ENCODE assay signal across 22 cellular contexts in the genomic region with DNA sequence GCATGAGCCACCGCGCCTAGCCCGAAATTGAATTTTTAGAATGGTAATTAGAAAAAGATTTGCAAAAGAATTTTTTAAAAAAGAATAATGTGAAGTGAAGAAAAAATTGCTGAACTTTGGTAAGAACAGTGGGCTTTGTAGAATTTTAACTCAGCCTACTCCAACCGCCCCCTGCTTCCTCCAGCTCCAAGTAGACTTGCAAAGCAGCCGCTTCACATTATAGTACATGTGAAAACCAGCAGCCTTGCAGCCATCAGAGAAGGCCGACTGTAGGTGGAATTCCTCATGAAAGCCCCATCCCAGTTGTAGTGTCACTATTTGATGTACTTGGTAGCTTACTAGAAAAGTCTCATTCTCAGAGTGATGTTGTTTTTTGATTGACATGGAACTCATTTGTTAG.
DNase-seq lines count a peak whose midpoint lies in the region; ATAC-seq and TF ChIP-seq lines count a peak whose summit lies in the region.
"Had no signal": no experiment of that assay in that cellular context is flagged by ENCODE, and none has a peak within 500 bp of the region (broad histone marks: within the 10 kb centered on the region; RNA-seq: fewer than 3 reads in every experiment).

No MANE protein-coding gene starts in this region.

- peaks cover 5% of the 10 kb centered on the region for H3K9me3 Mint-ChIP-seq in mesothelial cell of epicardium

- ATAC-seq in GM18517 (IDR thresholded peaks at IDR 0.05; ENCODE audit: unreplicated experiment) = no peak
- ATAC-seq: GM12878 had no signal

- peak in 40 of 42 donors; percentile 16 to 91 (median 54) for DNase-seq in head of caudate nucleus
- DNase-seq in putamen (ENCODE audit: low spot score) = peak; percentile 75
- no peak for DNase-seq in NCI-H345 treated with DMSO at 0.1 percent for 48 hours (lab: John Stamatoyannopoulos, UW; ENCODE audit: unreplicated experiment)
- DNase-seq in mesothelial cell of epicardium (ENCODE audit: low spot score in 2 of 2, unreplicated experiment in 2 of 2) = no peak
- DNase-seq: 8988T; ACHN; BE2C; C1 segment of cervical spinal cord; CD4-positive, alpha-beta memory T cell; CD4-positive, CD25-positive, alpha-beta regulatory T cell; CD8-positive, alpha-beta memory T cell; COR-L47; DMS 273 treated with DMSO at 0.1 percent for 48 hours; DMS153; DMS53; DMS79; DND-41; EL; GDM1 had no signal

- no peak overlapping the region for H3K27ac Mint-ChIP-seq in mesothelial cell of epicardium
- H3K27ac Mint-ChIP-seq: CD14-positive monocyte; CD4-positive, alpha-beta memory T cell; CD4-positive, CD25-positive, alpha-beta regulatory T cell; CD8-positive, alpha-beta memory T cell had no signal

- no peak overlapping the region for H3K4me3 Mint-ChIP-seq in mesothelial cell of epicardium
- H3K4me3 Mint-ChIP-seq: CD14-positive monocyte; CD4-positive, alpha-beta memory T cell; CD4-positive, CD25-positive, alpha-beta regulatory T cell; CD8-positive, alpha-beta memory T cell had no signal

- no peaks in the 10 kb centered on the region for H3K36me3 Mint-ChIP-seq in mesothelial cell of epicardium
- H3K36me3 Mint-ChIP-seq: CD14-positive monocyte; CD4-positive, alpha-beta memory T cell; CD4-positive, CD25-positive, alpha-beta regulatory T cell; CD8-positive, alpha-beta memory T cell had no signal

- no peaks in the 10 kb centered on the region for H3K4me1 Mint-ChIP-seq in mesothelial cell of epicardium
- H3K4me1 Mint-ChIP-seq: CD14-positive monocyte; CD4-positive, alpha-beta memory T cell; CD4-positive, CD25-positive, alpha-beta regulatory T cell; CD8-positive, alpha-beta memory T cell had no signal

- intact Hi-C loops in head of caudate nucleus (cut with DNase I) = no loop called here

- H3K27me3 Mint-ChIP-seq in mesothelial cell of epicardium (ENCODE audit: low read depth) = no peaks in the 10 kb centered on the region
- H3K27me3 Mint-ChIP-seq: CD4-positive, alpha-beta memory T cell; CD4-positive, CD25-positive, alpha-beta regulatory T cell; CD8-positive, alpha-beta memory T cell had no signal

- TF ChIP-seq CTCF in mesothelial cell of epicardium (IDR thresholded peaks at IDR 0.05; ENCODE audit: unreplicated experiment) = no peak

Comparison
In these comparisons a context has a peak if more than half of its experiments do, and no peak if none do; other contexts are left out.
1. DNase-seq: peak in head of caudate nucleus (40 of 42) and putamen (single experiment); none in NCI-H345 treated with DMSO at 0.1 percent for 48 hours (single experiment) and mesothelial cell of epicardium (0 of 2).